In the genomic region with DNA sequence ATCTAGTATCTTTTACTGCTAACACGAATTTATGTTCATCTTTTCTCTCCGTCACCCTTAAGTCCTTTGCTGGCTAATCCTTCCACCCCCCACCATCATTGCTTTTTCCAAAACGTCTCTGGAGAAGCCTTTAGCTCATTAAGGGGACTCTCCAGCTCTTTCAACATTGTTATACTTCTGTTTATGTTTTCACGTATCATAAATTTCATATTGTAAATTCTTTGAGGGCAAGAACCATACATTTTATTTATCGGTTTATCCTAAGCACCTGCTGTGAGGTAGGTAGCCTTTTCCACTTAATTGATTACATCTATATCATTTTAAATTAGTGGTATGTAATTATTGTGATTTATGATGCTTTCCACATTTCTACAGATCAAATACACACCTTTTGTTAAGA, we compare ENCODE assay signal across 29 cellular contexts.
"Had no signal": no experiment of that assay in that cellular context is flagged by ENCODE, and none has a peak within 500 bp of the region (broad histone marks: within the 10 kb centered on the region; RNA-seq: fewer than 3 reads in every experiment).

No MANE protein-coding gene starts in this region.

- H3K9me3 ChIP-seq: adrenal gland, body of pancreas had no signal

- H3K4me1 ChIP-seq: adrenal gland, body of pancreas had no signal

- FAIRE-seq: colon, endometrium, frontal cortex had no signal

- DNase-seq: activated CD4-positive, alpha-beta memory T cell treated with anti-CD3 and anti-CD28 coated beads for 36 hours; activated CD4-positive, alpha-beta T cell treated with anti-CD3 and anti-CD28 coated beads for 36 hours; activated CD4-positive, alpha-beta T cell treated with anti-CD3 and anti-CD28 coated beads, Interleukin-2, amount 10 ng/mL, durations not matched to agents 24 days and 14 days; activated CD4-positive, CD25-positive, alpha-beta regulatory T cell; activated CD4-positive, CD25-positive, alpha-beta regulatory T cell treated with anti-CD3 and anti-CD28 coated beads, Interleukin-2, amount 50 U/mL, for 72 hours; activated CD8-positive, alpha-beta memory T cell treated with anti-CD3 and anti-CD28 coated beads, Interleukin-2, amount 10 ng/mL, durations not matched to agents 7 days and 5 days; activated CD8-positive, alpha-beta memory T cell treated with anti-CD3 and anti-CD28 coated beads, Interleukin-2, amount 50 U/mL, for 4 hours; activated CD8-positive, alpha-beta T cell treated with anti-CD3 and anti-CD28 coated beads, Interleukin-2, amount 10 ng/mL, durations not matched to agents 7 days and 5 days; activated effector memory CD4-positive, alpha-beta T cell treated with anti-CD3 and anti-CD28 coated beads, Interleukin-2, amount 50 U/mL, for 16 hours; activated naive CD4-positive, alpha-beta T cell treated with anti-CD3 and anti-CD28 coated beads for 36 hours; activated naive CD8-positive, alpha-beta T cell treated with anti-CD3 and anti-CD28 coated beads for 36 hours; activated naive CD8-positive, alpha-beta T cell treated with anti-CD3 and anti-CD28 coated beads, Interleukin-2, amount 50 U/mL, for 24 hours; activated T-cell treated with anti-CD3 and anti-CD28 coated beads, Interleukin-2, amount 50 U/mL, for 1 hour; activated T-cell treated with anti-CD3 and anti-CD28 coated beads, Interleukin-2, amount 50 U/mL, for 48 hours; adrenal gland; amygdala; aorta; body of pancreas; caudate nucleus; cortex of kidney; effector CD8-positive, alpha-beta T cell; foreskin fibroblast; head of caudate nucleus; T-helper 17 cell; T1000 had no signal

- H3K4me3 ChIP-seq: adrenal gland, body of pancreas had no signal

- ATAC-seq: activated CD4-positive, alpha-beta T cell treated with anti-CD3 and anti-CD28 coated beads for 36 hours; activated CD8-positive, alpha-beta memory T cell treated with anti-CD3 and anti-CD28 coated beads, Interleukin-2, amount 10 ng/mL, durations not matched to agents 7 days and 5 days; activated CD8-positive, alpha-beta T cell treated with anti-CD3 and anti-CD28 coated beads, Interleukin-2, amount 10 ng/mL, durations not matched to agents 7 days and 5 days; activated naive CD8-positive, alpha-beta T cell treated with anti-CD3 and anti-CD28 coated beads, Interleukin-2, amount 50 U/mL, for 24 hours; body of pancreas; esophagus mucosa; T-helper 17 cell had no signal

- H3K27ac ChIP-seq: adrenal gland, body of pancreas had no signal

- H3K36me3 ChIP-seq: adrenal gland had no signal

- H3K27me3 ChIP-seq: adrenal gland, body of pancreas had no signal
